15 cellular contexts compared by ENCODE assay signal in genomic region chr4:27009539-27009938, GRCh38.
DNase-seq lines count a peak whose midpoint lies in the region; ATAC-seq and TF ChIP-seq lines count a peak whose summit lies in the region.
"Had no signal": no experiment of that assay in that cellular context is flagged by ENCODE, and none has a peak within 500 bp of the region (broad histone marks: within the 10 kb centered on the region; RNA-seq: fewer than 3 reads in every experiment).

No MANE protein-coding gene starts in this region.

- no peaks in the 10 kb centered on the region for H3K9me3 Mint-ChIP-seq in MCF 10A (ENCODE audit: unreplicated experiment)
- H3K9me3 Mint-ChIP-seq in T-cell, result no peaks in the 10 kb centered on the region
- no peaks in the 10 kb centered on the region for H3K9me3 Mint-ChIP-seq in CD4-positive, alpha-beta T cell
- H3K9me3 Mint-ChIP-seq: activated CD4-positive, alpha-beta memory T cell treated with anti-CD3 and anti-CD28 coated beads, Interleukin-2, amount 10 ng/mL, durations not matched to agents 7 days and 5 days; activated T-cell treated with anti-CD3 and anti-CD28 coated beads, Interleukin-2, amount 50 U/mL, for 72 hours; stimulated activated naive B cell treated with anti-CD40 and anti-IgM and Interleukin-4, amounts not matched to agents 10 μg/mL and 1 μg/mL and 100 μg/mL, for 72 hours had no signal

- CTCF ChIA-PET in MCF 10A (lab: Yijun Ruan, JAX) (interaction anchor here (0.7 to 6.5 kb wide), 22 partner anchors 8 to 1021 kb away, joined by 3 to 68 read pairs (median 4); partner anchors contain the start of gene STIM2), mammary epithelial cell (lab: Charles Lee; ENCODE audit: low non-redundant PET) (no interaction called here), T-cell (lab: Charles Lee) (interaction anchor here (0.6 to 6.0 kb wide), 12 partner anchors 18 to 550 kb away, joined by 3 to 25 read pairs (median 4); partner anchors contain the start of gene STIM2 (in 1 of the 2))
- CTCF ChIA-PET in CD4-positive, alpha-beta T cell (lab: Charles Lee), result interaction anchor here (1.0 to 1.6 kb wide), 5 partner anchors 11 to 425 kb away, joined by 3 to 7 read pairs (median 3); partner anchors contain the start of genes STIM2 and TBC1D19

- H3K9me3 ChIP-seq in mammary epithelial cell (replicated peaks; ENCODE audit: insufficient read depth, low read length), result no peaks in the 10 kb centered on the region
- no peaks in the 10 kb centered on the region for H3K9me3 ChIP-seq in subcutaneous abdominal adipose tissue (ENCODE audit: control insufficient read depth in 5 of 5, low read length in 5 of 5)
- no peaks in the 10 kb centered on the region for H3K9me3 ChIP-seq in CD4-positive, alpha-beta T cell (ENCODE audit: control insufficient read depth, low read length)
- H3K9me3 ChIP-seq: A549, adrenal gland had no signal

- H3K27ac Mint-ChIP-seq in MCF 10A (ENCODE audit: low read depth, unreplicated experiment), result no peak overlapping the region
- H3K27ac Mint-ChIP-seq in T-cell, result peak overlapping the region; percentile 31 to 59
- H3K27ac Mint-ChIP-seq in CD4-positive, alpha-beta T cell, result no peak overlapping the region
- H3K27ac Mint-ChIP-seq: activated CD4-positive, alpha-beta memory T cell treated with anti-CD3 and anti-CD28 coated beads, Interleukin-2, amount 10 ng/mL, durations not matched to agents 7 days and 5 days; stimulated activated naive B cell treated with anti-CD40 and anti-IgM and Interleukin-4, amounts not matched to agents 10 μg/mL and 1 μg/mL and 100 μg/mL, for 72 hours had no signal

- H3K27ac ChIP-seq in mammary epithelial cell (ENCODE audit: insufficient read depth, low read depth, low read length), result no peak overlapping the region
- peak overlapping the region; percentile 85 for H3K27ac ChIP-seq in subcutaneous abdominal adipose tissue (ENCODE audit: low read depth, low read length)
- H3K27ac ChIP-seq in CD4-positive, alpha-beta T cell (ENCODE audit: low read depth, low read length), result no peak overlapping the region
- H3K27ac ChIP-seq: adrenal gland, epithelial cell of prostate, KMS-11 had no signal

- H3K27me3 ChIP-seq in mammary epithelial cell (ENCODE audit: insufficient read depth, low read length) (no peaks in the 10 kb centered on the region), subcutaneous abdominal adipose tissue (ENCODE audit: control insufficient read depth in 5 of 5, insufficient read depth in 4 of 5, low read length in 5 of 5) (no peaks in the 10 kb centered on the region)
- H3K27me3 ChIP-seq in CD4-positive, alpha-beta T cell (ENCODE audit: control insufficient read depth, insufficient read depth, low read length), result no peaks in the 10 kb centered on the region
- H3K27me3 ChIP-seq: adrenal gland had no signal

- no peak overlapping the region for H3K9ac ChIP-seq in mammary epithelial cell (ENCODE audit: insufficient read depth, low read length)
- peak overlapping the region in 1 of 5 donors; percentile 2 for H3K9ac ChIP-seq in subcutaneous abdominal adipose tissue (ENCODE audit: low read length in 5 of 5)
- H3K9ac ChIP-seq: KMS-11 had no signal

- POLR2A ChIA-PET in MCF 10A (lab: Yijun Ruan, JAX) (interaction anchor here (1.2 to 6.9 kb wide), 3 partner anchors 17 to 230 kb away, joined by 3 to 75 read pairs (median 4); partner anchors contain the start of gene STIM2), T-cell (lab: Charles Lee) (no interaction called here)
- POLR2A ChIA-PET in CD4-positive, alpha-beta T cell (lab: Charles Lee), result no interaction called here

- BruUV-seq in MCF 10A (replicated peaks; lab: Mats Ljungman, UMichigan) (no TSS peak), mammary epithelial cell (replicated peaks; lab: Mats Ljungman, UMichigan) (no TSS peak)

- in situ Hi-C loops in mammary epithelial cell (cut with MboI; ENCODE audit: low sequenced_read_pairs in 2 of 2), result loop anchor here (25.0 kb wide), 4 partner anchors 272 to 1022 kb away; no protein-coding TSS in a partner anchor

- H3K4me3 Mint-ChIP-seq in MCF 10A (ENCODE audit: unreplicated experiment) (no peak overlapping the region), T-cell (no peak overlapping the region)
- H3K4me3 Mint-ChIP-seq in CD4-positive, alpha-beta T cell, result no peak overlapping the region
- H3K4me3 Mint-ChIP-seq: activated CD4-positive, alpha-beta memory T cell treated with anti-CD3 and anti-CD28 coated beads, Interleukin-2, amount 10 ng/mL, durations not matched to agents 7 days and 5 days; activated T-cell treated with anti-CD3 and anti-CD28 coated beads, Interleukin-2, amount 50 U/mL, for 72 hours; stimulated activated naive B cell treated with anti-CD40 and anti-IgM and Interleukin-4, amounts not matched to agents 10 μg/mL and 1 μg/mL and 100 μg/mL, for 72 hours had no signal

- no peaks in the 10 kb centered on the region for H3K4me1 Mint-ChIP-seq in MCF 10A (ENCODE audit: insufficient read depth, unreplicated experiment)
- H3K4me1 Mint-ChIP-seq in T-cell, result peaks cover 0 to 24% (median 15%) of the 10 kb centered on the region in 3 donors
- H3K4me1 Mint-ChIP-seq in CD4-positive, alpha-beta T cell (ENCODE audit: low read depth), result peaks cover 22% of the 10 kb centered on the region

- no peak overlapping the region for H2AFZ ChIP-seq in mammary epithelial cell (ENCODE audit: low read depth, low read length)

- no peak overlapping the region for H3K4me2 ChIP-seq in mammary epithelial cell (ENCODE audit: insufficient read depth, low read depth, low read length)
- H3K4me2 ChIP-seq: A549, KMS-11 had no signal

- H4K20me1 ChIP-seq in mammary epithelial cell (ENCODE audit: insufficient read depth, low read length), result no peaks in the 10 kb centered on the region

- no peak for ATAC-seq in T-cell (replicated peaks in 1 of 4)
- ATAC-seq in HG02759 (IDR thresholded peaks at IDR 0.05; ENCODE audit: unreplicated experiment), result no peak
- ATAC-seq in CD4-positive, alpha-beta T cell (ENCODE audit: poor library complexity), result no peak

- H3K27me3 Mint-ChIP-seq in MCF 10A (ENCODE audit: insufficient read depth, unreplicated experiment), result no peaks in the 10 kb centered on the region
- H3K27me3 Mint-ChIP-seq in T-cell, result no peaks in the 10 kb centered on the region
- H3K27me3 Mint-ChIP-seq in CD4-positive, alpha-beta T cell, result no peaks in the 10 kb centered on the region
- H3K27me3 Mint-ChIP-seq: activated CD4-positive, alpha-beta memory T cell treated with anti-CD3 and anti-CD28 coated beads, Interleukin-2, amount 10 ng/mL, durations not matched to agents 7 days and 5 days; stimulated activated naive B cell treated with anti-CD40 and anti-IgM and Interleukin-4, amounts not matched to agents 10 μg/mL and 1 μg/mL and 100 μg/mL, for 72 hours had no signal

- dilution Hi-C loops in mammary epithelial cell (cut with HindIII; ENCODE audit: low sequenced_read_pairs), result loop anchor here (5.0 kb wide), 1 partner anchor 152 kb away; no protein-coding TSS in a partner anchor

- no peak for TF ChIP-seq CTCF in MCF 10A (IDR thresholded peaks at IDR 0.05; ENCODE audit: unreplicated experiment)
- TF ChIP-seq CTCF in mammary epithelial cell (conservative IDR thresholded peaks at IDR 0.05 in 1 of 2, IDR thresholded peaks at IDR 0.05 in 1 of 2; ENCODE audit: extremely low read depth in 1 of 2, insufficient read depth in 1 of 2, low read depth in 1 of 2, low read length in 2 of 2), result no peak
- no peak for TF ChIP-seq CTCF in fibroblast of the aortic adventitia (IDR thresholded peaks at IDR 0.05; ENCODE audit: insufficient read depth, low read length)
- TF ChIP-seq CTCF in CD4-positive, alpha-beta T cell (IDR thresholded peaks at IDR 0.05), result no peak

- 76% methylated on average over 4 of the region's 4 CpGs for WGBS in mammary epithelial cell (ENCODE audit: low coverage, missing lambda C conversion rate)

- no peaks in the 10 kb centered on the region for H3K79me2 ChIP-seq in mammary epithelial cell (ENCODE audit: insufficient read depth, low read length)

- H3K36me3 ChIP-seq in mammary epithelial cell (ENCODE audit: insufficient read depth, low read length), result peaks cover 2% of the 10 kb centered on the region
- peaks cover 0 to 4% (median 2%) of the 10 kb centered on the region in 5 donors for H3K36me3 ChIP-seq in subcutaneous abdominal adipose tissue (ENCODE audit: control insufficient read depth in 5 of 5, insufficient read depth in 5 of 5, low read length in 5 of 5)
- H3K36me3 ChIP-seq: adrenal gland had no signal

- no peaks in the 10 kb centered on the region for H3K36me3 Mint-ChIP-seq in MCF 10A (ENCODE audit: insufficient read depth, unreplicated experiment)
- peaks cover 6% of the 10 kb centered on the region for H3K36me3 Mint-ChIP-seq in T-cell
- H3K36me3 Mint-ChIP-seq in CD4-positive, alpha-beta T cell (ENCODE audit: low read depth), result peaks cover 29% of the 10 kb centered on the region

- intact Hi-C loops in MCF 10A (cut with micrococcal nuclease), result no loop called here
- intact Hi-C loops in mammary epithelial cell (cut with micrococcal nuclease), result loop anchor here (5.0 kb wide), 1 partner anchor 222 kb away; no protein-coding TSS in a partner anchor
- intact Hi-C loops in CD4-positive, alpha-beta T cell (cut with DNase I, micrococcal nuclease), result loop anchor here in 1 of 2 experiments (2.0 to 5.0 kb wide), 3 partner anchors 152 to 551 kb away; partner anchors contain the start of gene TBC1D19

- H3K4me1 ChIP-seq in mammary epithelial cell (ENCODE audit: insufficient read depth, low read length) (peaks cover 4% of the 10 kb centered on the region), subcutaneous abdominal adipose tissue (ENCODE audit: control insufficient read depth in 5 of 5, insufficient read depth in 5 of 5, low read length in 5 of 5) (peaks cover 0 to 13% (median 10%) of the 10 kb centered on the region in 5 donors)

- DNase-seq in MCF 10A (ENCODE audit: unreplicated experiment) (peak; percentile 17), mammary epithelial cell (no peak), T-cell (no peak), fibroblast of the aortic adventitia (ENCODE audit: low read depth) (peak; percentile 73), CD1c-positive myeloid dendritic cell (ENCODE audit: extremely low spot score) (no peak)
- no peak for DNase-seq in CD4-positive, alpha-beta T cell
- DNase-seq: activated CD4-positive, alpha-beta memory T cell treated with anti-CD3 and anti-CD28 coated beads, Interleukin-2, amount 10 ng/mL, durations not matched to agents 7 days and 5 days; activated T-cell treated with anti-CD3 and anti-CD28 coated beads, Interleukin-2, amount 50 U/mL, for 72 hours; stimulated activated naive B cell treated with anti-CD40 and anti-IgM and Interleukin-4, amounts not matched to agents 10 μg/mL and 1 μg/mL and 100 μg/mL, for 72 hours had no signal

- H3K4me3 ChIP-seq in mammary epithelial cell (replicated peaks in 1 of 3; ENCODE audit: insufficient read depth in 1 of 3, low read depth in 2 of 3, low read length in 3 of 3) (no peak overlapping the region), fibroblast of the aortic adventitia (ENCODE audit: low read depth, low read length) (no peak overlapping the region), subcutaneous abdominal adipose tissue (ENCODE audit: low read depth in 1 of 5, low read length in 5 of 5) (no peak overlapping the region)
- H3K4me3 ChIP-seq: A549, adrenal gland had no signal

Comparison
In these comparisons a context has a peak if more than half of its experiments do, and no peak if none do; other contexts are left out.
1. DNase-seq: peak in MCF 10A (single experiment) and fibroblast of the aortic adventitia (single experiment); none in mammary epithelial cell (single experiment), T-cell (0 of 34), CD4-positive, alpha-beta T cell (0 of 10) and CD1c-positive myeloid dendritic cell (single experiment).
2. H3K27ac Mint-ChIP-seq: peak in T-cell (2 of 2); none in MCF 10A (single experiment) and CD4-positive, alpha-beta T cell (single experiment).